ENCODE assay signal across 8 cellular contexts in the genomic region with DNA sequence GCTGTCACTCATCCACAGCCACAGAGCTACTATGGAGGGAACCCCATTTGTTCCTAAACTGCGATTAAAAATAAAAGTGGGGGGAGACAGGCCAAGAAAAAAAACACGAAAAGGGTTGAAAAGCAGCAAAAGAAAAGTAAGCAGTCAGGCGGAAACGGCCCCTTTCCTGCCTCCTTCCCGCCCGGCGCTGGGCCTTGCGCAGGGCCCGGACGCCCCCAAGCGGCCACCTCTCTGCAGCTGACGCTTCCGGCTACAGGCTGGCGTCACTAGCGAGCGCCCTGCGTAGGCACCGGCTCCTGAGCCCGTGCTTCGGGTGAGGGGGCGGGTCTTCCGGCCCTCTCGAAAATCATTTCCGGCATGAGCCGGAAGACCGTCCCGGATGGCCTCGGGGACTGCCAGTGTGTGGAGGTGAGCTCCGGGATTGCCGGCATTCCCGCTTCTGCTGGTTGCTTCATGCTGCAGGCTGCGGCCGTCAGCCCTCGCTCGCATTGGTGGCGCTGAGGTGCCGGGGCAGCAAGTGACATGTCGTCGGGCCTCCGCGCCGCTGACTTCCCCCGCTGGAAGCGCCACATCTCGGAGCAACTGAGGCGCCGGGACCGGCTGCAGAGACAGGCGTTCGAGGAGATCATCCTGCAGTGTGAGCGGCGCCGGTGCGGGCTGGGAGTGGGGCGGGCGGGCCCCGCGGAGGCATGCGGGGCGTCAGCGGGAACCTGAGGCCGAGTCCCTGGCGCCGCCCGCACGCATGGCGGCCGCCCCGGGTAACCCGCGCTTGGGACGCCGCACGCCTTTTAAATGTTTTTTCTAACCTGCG. TPM values are rescaled to one million over a fixed set of nuclear protein-coding genes. Genes with fewer than 3 reads are reported as not detected.
A peak's percentile ranks its signal among the peaks of the same experiment; 100 is the strongest.
DNase-seq lines count a peak whose midpoint lies in the region; ATAC-seq and TF ChIP-seq lines count a peak whose summit lies in the region.

Gene ATG16L1 (plus strand): TSS at position 368 of the 811 bp plus-strand sequence. CDS start 155 bp downstream, at position 523.

- peak within 1 kb of the TSS; percentile 99 for H3K4me3 ChIP-seq in SU-DHL-6 (ENCODE audit: insufficient read depth, low read length, poor library complexity, severe bottlenecking)
- H3K4me3 ChIP-seq in ovary: peak within 1 kb of the TSS; percentile 91
- H3K4me3 ChIP-seq in thyroid gland (replicated peaks in 1 of 3): peak within 1 kb of the TSS; percentile 72 to 100 (median 95)

- POLR2A ChIA-PET in activated naive CD8-positive, alpha-beta T cell treated with anti-CD3 and anti-CD28 coated beads, Interleukin-2, amount 10 ng/mL, durations not matched to agents 7 days and 5 days (lab: Charles Lee): interaction anchor here (0.7 to 4.3 kb wide), 11 partner anchors 9 to 197 kb away, joined by 3 to 36 read pairs (median 4); partner anchors contain the start of gene INPP5D

- peaks cover 6% of the 10 kb centered on the region for H3K4me1 ChIP-seq in ovary (ENCODE audit: insufficient read depth)
- H3K4me1 ChIP-seq in thyroid gland: peaks cover 14 to 19% of the 10 kb centered on the region in 2 donors

- peak within 1 kb of the TSS; percentile 72 for H3K27ac ChIP-seq in SU-DHL-6 (ENCODE audit: low read depth, low read length)
- peak within 1 kb of the TSS in 1 of 2 donors; percentile 30 for H3K27ac ChIP-seq in ovary
- H3K27ac ChIP-seq in thyroid gland: peak within 1 kb of the TSS; percentile 72 to 93 (median 84)

- TF ChIP-seq EP300 in ovary (IDR thresholded peaks at IDR 0.05): peak; percentile 46

- H3K27ac Mint-ChIP-seq in activated naive CD8-positive, alpha-beta T cell treated with anti-CD3 and anti-CD28 coated beads, Interleukin-2, amount 10 ng/mL, durations not matched to agents 7 days and 5 days: peak within 1 kb of the TSS; percentile 95

- H3K36me3 ChIP-seq in SU-DHL-6 (ENCODE audit: low read length) (peaks cover 7% of the 10 kb centered on the region; the same call in 1 of the 2 replicates), ovary (no peaks in the 10 kb centered on the region), thyroid gland (peaks cover 0 to under 1% of the 10 kb centered on the region in 2 donors)

- peak; percentile 94 for ATAC-seq in HG02759 (IDR thresholded peaks at IDR 0.05; ENCODE audit: unreplicated experiment)
- peak; percentile 97 for ATAC-seq in activated naive CD8-positive, alpha-beta T cell treated with anti-CD3 and anti-CD28 coated beads, Interleukin-2, amount 10 ng/mL, durations not matched to agents 7 days and 5 days (ENCODE audit: low read depth)

- peak within 1 kb of the TSS; percentile 89 for H3K9ac ChIP-seq in SU-DHL-6 (ENCODE audit: low read length)

- H3K79me2 ChIP-seq in SU-DHL-6 (ENCODE audit: insufficient read depth, low read length): peaks cover 50% of the 10 kb centered on the region

- TF ChIP-seq POLR2A in ovary (IDR thresholded peaks at IDR 0.05): peak; percentile 46
- peak; percentile 76 to 89 for TF ChIP-seq POLR2A in thyroid gland (IDR thresholded peaks at IDR 0.05)

- peak within 1 kb of the TSS; percentile 73 for H3K4me2 ChIP-seq in SU-DHL-6 (ENCODE audit: low read depth, low read length, poor library complexity, severe bottlenecking)

- H3K9me2 ChIP-seq in SU-DHL-6 (replicated peaks; ENCODE audit: insufficient read depth, low read length): no peaks in the 10 kb centered on the region

- intact Hi-C loops in head of caudate nucleus (cut with DNase I) (loop anchor here (2.0 to 5.0 kb wide), 2 partner anchors 399 to 644 kb away; no protein-coding TSS in a partner anchor), ovary (cut with DNase I) (loop anchor here (5.0 to 10.0 kb wide), 3 partner anchors 193 to 639 kb away; no protein-coding TSS in a partner anchor), thyroid gland (cut with DNase I) (loop anchor here (10.0 kb wide), 2 partner anchors 103 to 397 kb away; partner anchors contain the start of gene DGKD)

- H3K36me3 Mint-ChIP-seq in activated naive CD8-positive, alpha-beta T cell treated with anti-CD3 and anti-CD28 coated beads, Interleukin-2, amount 10 ng/mL, durations not matched to agents 7 days and 5 days: peaks cover 20% of the 10 kb centered on the region

- WGBS in ovary, 3 donors: 0% methylated on average over 71 to 75 of the region's 75 CpGs
- WGBS in thyroid gland, 2 donors: 0% methylated on average over 24 to 40 of the region's 75 CpGs

- no peaks in the 10 kb centered on the region for H3K27me3 ChIP-seq in SU-DHL-6 (ENCODE audit: low read length)
- H3K27me3 ChIP-seq in ovary: no peaks in the 10 kb centered on the region
- no peaks in the 10 kb centered on the region for H3K27me3 ChIP-seq in thyroid gland

- no peaks in the 10 kb centered on the region; the same call in 1 of the 2 replicates for H4K20me1 ChIP-seq in SU-DHL-6 (ENCODE audit: low read depth, low read length)

- H3K4me3 Mint-ChIP-seq in activated naive CD8-positive, alpha-beta T cell treated with anti-CD3 and anti-CD28 coated beads, Interleukin-2, amount 10 ng/mL, durations not matched to agents 7 days and 5 days: peak within 1 kb of the TSS; percentile 87

- H3F3A ChIP-seq in SU-DHL-6 (ENCODE audit: insufficient read depth): 0 out of 2 replicates have a peak, but pooled peaks cover 3% of the 10 kb centered on the region

- H3K4me1 Mint-ChIP-seq in activated naive CD8-positive, alpha-beta T cell treated with anti-CD3 and anti-CD28 coated beads, Interleukin-2, amount 10 ng/mL, durations not matched to agents 7 days and 5 days: peaks cover 56% of the 10 kb centered on the region

- DNase-seq in NCI-H128 (lab: John Stamatoyannopoulos, UW; ENCODE audit: unreplicated experiment) (peak; percentile 76), head of caudate nucleus (peak; percentile 90 to 98 (median 97)), ovary (peak; percentile 93 to 98 (median 95)), thyroid gland (peak; percentile 97)
- peak; percentile 96 for DNase-seq in activated naive CD8-positive, alpha-beta T cell treated with anti-CD3 and anti-CD28 coated beads, Interleukin-2, amount 10 ng/mL, durations not matched to agents 7 days and 5 days

- H3K27me3 Mint-ChIP-seq in activated naive CD8-positive, alpha-beta T cell treated with anti-CD3 and anti-CD28 coated beads, Interleukin-2, amount 10 ng/mL, durations not matched to agents 7 days and 5 days: no peaks in the 10 kb centered on the region

- no peaks in the 10 kb centered on the region for H3K9me3 Mint-ChIP-seq in activated naive CD8-positive, alpha-beta T cell treated with anti-CD3 and anti-CD28 coated beads, Interleukin-2, amount 10 ng/mL, durations not matched to agents 7 days and 5 days

- peak; percentile 93 for TF ChIP-seq CTCF in GM12873 (IDR thresholded peaks at IDR 0.05; ENCODE audit: insufficient read depth, low read depth, low read length, missing control alignments)
- TF ChIP-seq CTCF in SU-DHL-6 (IDR thresholded peaks at IDR 0.05; ENCODE audit: insufficient read depth, low read length, poor library complexity, severe bottlenecking): peak; percentile 75
- TF ChIP-seq CTCF in ovary (IDR thresholded peaks at IDR 0.05): peak; percentile 92 to 97 (median 97)
- TF ChIP-seq CTCF in thyroid gland (IDR thresholded peaks at IDR 0.05): peak; percentile 63 to 98 (median 90)

- peak within 1 kb of the TSS; percentile 87 for H2AFZ ChIP-seq in SU-DHL-6 (ENCODE audit: low read depth, low read length, severe bottlenecking)

- H3K9me3 ChIP-seq in SU-DHL-6 (ENCODE audit: insufficient read depth, low read length) (no peaks in the 10 kb centered on the region), ovary (no peaks in the 10 kb centered on the region), thyroid gland (no peaks in the 10 kb centered on the region)

RNA-seq across cellular contexts. Expression of gene ATG16L1, which starts in this region (rescaled TPM):
- total RNA-seq in activated naive CD8-positive, alpha-beta T cell treated with anti-CD3 and anti-CD28 coated beads, Interleukin-2, amount 10 ng/mL, durations not matched to agents 7 days and 5 days: 10 to 100 TPM; 60.8 to 67.6 TPM
- total RNA-seq in ovary (10 to 100 TPM; 16.3 to 32.3 (median 21.4) TPM), thyroid gland (100 to 1,000 TPM in 1 of 4 donors, 10 to 100 TPM in 3; 52.7 to 112 (median 78.9) TPM)
- polyA plus RNA-seq in ovary: 10 to 100 TPM in 1 of 2 donors, 1 to 10 TPM in 1; 9.5 to 17.6 TPM
